ENCODE assay signal across 32 cellular contexts in genomic region chr6:150994026-150994425, GRCh38.
"Had no signal": no experiment of that assay in that cellular context is flagged by ENCODE, and none has a peak within 500 bp of the region (broad histone marks: within the 10 kb centered on the region; RNA-seq: fewer than 3 reads in every experiment).

No MANE protein-coding gene starts in this region.

- H3K4me3 ChIP-seq: adrenal gland, body of pancreas, colonic mucosa had no signal

- H3K27me3 Mint-ChIP-seq: activated CD4-positive, alpha-beta memory T cell treated with anti-CD3 and anti-CD28 coated beads for 36 hours; activated CD4-positive, alpha-beta T cell treated with anti-CD3 and anti-CD28 coated beads for 36 hours; activated CD4-positive, alpha-beta T cell treated with anti-CD3 and anti-CD28 coated beads, Interleukin-2, amount 10 ng/mL, durations not matched to agents 24 days and 14 days; activated CD8-positive, alpha-beta memory T cell treated with anti-CD3 and anti-CD28 coated beads, Interleukin-2, amount 10 ng/mL, durations not matched to agents 7 days and 5 days; activated naive CD4-positive, alpha-beta T cell treated with anti-CD3 and anti-CD28 coated beads, Interleukin-2, amount 50 U/mL, for 24 hours; activated naive CD8-positive, alpha-beta T cell treated with anti-CD3 and anti-CD28 coated beads for 36 hours; activated naive CD8-positive, alpha-beta T cell treated with anti-CD3 and anti-CD28 coated beads, Interleukin-2, amount 50 U/mL, for 24 hours; activated T-cell treated with anti-CD3 and anti-CD28 coated beads, Interleukin-2, amount 50 U/mL, for 24 hours; T-helper 17 cell had no signal

- FAIRE-seq: endometrium, frontal cortex had no signal

- H3K36me3 ChIP-seq: adrenal gland, colonic mucosa, WERI-Rb-1 had no signal

- DNase-seq: activated CD4-positive, alpha-beta memory T cell treated with anti-CD3 and anti-CD28 coated beads for 36 hours; activated CD4-positive, alpha-beta T cell treated with anti-CD3 and anti-CD28 coated beads for 36 hours; activated CD4-positive, alpha-beta T cell treated with anti-CD3 and anti-CD28 coated beads, Interleukin-2, amount 10 ng/mL, durations not matched to agents 24 days and 14 days; activated CD4-positive, CD25-positive, alpha-beta regulatory T cell; activated CD4-positive, CD25-positive, alpha-beta regulatory T cell treated with anti-CD3 and anti-CD28 coated beads, Interleukin-2, amount 50 U/mL, for 72 hours; activated CD8-positive, alpha-beta memory T cell treated with anti-CD3 and anti-CD28 coated beads, Interleukin-2, amount 10 ng/mL, durations not matched to agents 7 days and 5 days; activated CD8-positive, alpha-beta memory T cell treated with anti-CD3 and anti-CD28 coated beads, Interleukin-2, amount 50 U/mL, for 4 hours; activated CD8-positive, alpha-beta T cell treated with anti-CD3 and anti-CD28 coated beads, Interleukin-2, amount 10 ng/mL, durations not matched to agents 7 days and 5 days; activated effector memory CD4-positive, alpha-beta T cell treated with anti-CD3 and anti-CD28 coated beads, Interleukin-2, amount 50 U/mL, for 16 hours; activated naive CD4-positive, alpha-beta T cell treated with anti-CD3 and anti-CD28 coated beads for 36 hours; activated naive CD8-positive, alpha-beta T cell treated with anti-CD3 and anti-CD28 coated beads for 36 hours; activated naive CD8-positive, alpha-beta T cell treated with anti-CD3 and anti-CD28 coated beads, Interleukin-2, amount 50 U/mL, for 24 hours; activated T-cell treated with anti-CD3 and anti-CD28 coated beads, Interleukin-2, amount 50 U/mL, for 24 hours; adrenal gland; amygdala; aorta; body of pancreas; caudate nucleus; colonic mucosa; effector CD8-positive, alpha-beta T cell; foreskin fibroblast; head of caudate nucleus; T-helper 1 cell; T-helper 17 cell; T1000; WERI-Rb-1 had no signal

- ATAC-seq: activated CD4-positive, alpha-beta T cell treated with anti-CD3 and anti-CD28 coated beads for 36 hours; activated CD8-positive, alpha-beta memory T cell treated with anti-CD3 and anti-CD28 coated beads, Interleukin-2, amount 10 ng/mL, durations not matched to agents 7 days and 5 days; activated CD8-positive, alpha-beta T cell treated with anti-CD3 and anti-CD28 coated beads, Interleukin-2, amount 10 ng/mL, durations not matched to agents 7 days and 5 days; activated naive CD8-positive, alpha-beta T cell treated with anti-CD3 and anti-CD28 coated beads, Interleukin-2, amount 50 U/mL, for 24 hours; body of pancreas; esophagus mucosa; T-helper 17 cell had no signal

- H3K4me1 Mint-ChIP-seq: activated CD4-positive, alpha-beta T cell treated with anti-CD3 and anti-CD28 coated beads for 36 hours; activated naive CD4-positive, alpha-beta T cell treated with anti-CD3 and anti-CD28 coated beads, Interleukin-2, amount 50 U/mL, for 24 hours; activated naive CD8-positive, alpha-beta T cell treated with anti-CD3 and anti-CD28 coated beads for 36 hours; activated naive CD8-positive, alpha-beta T cell treated with anti-CD3 and anti-CD28 coated beads, Interleukin-2, amount 50 U/mL, for 24 hours; T-helper 17 cell had no signal

- H3K27ac ChIP-seq: adrenal gland, body of pancreas, colonic mucosa, WERI-Rb-1 had no signal

- H3K9me3 ChIP-seq: adrenal gland, body of pancreas, colonic mucosa had no signal

- H3K4me1 ChIP-seq: adrenal gland, body of pancreas, colonic mucosa had no signal

- H3K4me3 Mint-ChIP-seq: activated CD4-positive, alpha-beta memory T cell treated with anti-CD3 and anti-CD28 coated beads for 36 hours; activated CD4-positive, alpha-beta T cell treated with anti-CD3 and anti-CD28 coated beads for 36 hours; activated CD4-positive, alpha-beta T cell treated with anti-CD3 and anti-CD28 coated beads, Interleukin-2, amount 10 ng/mL, durations not matched to agents 24 days and 14 days; activated CD8-positive, alpha-beta memory T cell treated with anti-CD3 and anti-CD28 coated beads, Interleukin-2, amount 10 ng/mL, durations not matched to agents 7 days and 5 days; activated CD8-positive, alpha-beta T cell treated with anti-CD3 and anti-CD28 coated beads, Interleukin-2, amount 10 ng/mL, durations not matched to agents 7 days and 5 days; activated naive CD4-positive, alpha-beta T cell treated with anti-CD3 and anti-CD28 coated beads for 36 hours; activated naive CD4-positive, alpha-beta T cell treated with anti-CD3 and anti-CD28 coated beads, Interleukin-2, amount 50 U/mL, for 24 hours; activated naive CD8-positive, alpha-beta T cell treated with anti-CD3 and anti-CD28 coated beads for 36 hours; activated naive CD8-positive, alpha-beta T cell treated with anti-CD3 and anti-CD28 coated beads, Interleukin-2, amount 50 U/mL, for 24 hours; activated T-cell treated with anti-CD3 and anti-CD28 coated beads, Interleukin-2, amount 50 U/mL, for 24 hours; T-helper 17 cell; T-helper 2 cell treated with Interferon-gamma antibody and Interleukin-4, amounts not matched to agents 5 μg/mL and 100 μg/mL, for 36 hours had no signal

- H3K27ac Mint-ChIP-seq: activated CD4-positive, alpha-beta memory T cell treated with anti-CD3 and anti-CD28 coated beads for 36 hours; activated CD4-positive, alpha-beta T cell treated with anti-CD3 and anti-CD28 coated beads for 36 hours; activated CD4-positive, alpha-beta T cell treated with anti-CD3 and anti-CD28 coated beads, Interleukin-2, amount 10 ng/mL, durations not matched to agents 24 days and 14 days; activated CD8-positive, alpha-beta memory T cell treated with anti-CD3 and anti-CD28 coated beads, Interleukin-2, amount 10 ng/mL, durations not matched to agents 7 days and 5 days; activated CD8-positive, alpha-beta T cell treated with anti-CD3 and anti-CD28 coated beads, Interleukin-2, amount 10 ng/mL, durations not matched to agents 7 days and 5 days; activated naive CD4-positive, alpha-beta T cell treated with anti-CD3 and anti-CD28 coated beads for 36 hours; activated naive CD4-positive, alpha-beta T cell treated with anti-CD3 and anti-CD28 coated beads, Interleukin-2, amount 50 U/mL, for 24 hours; activated naive CD8-positive, alpha-beta T cell treated with anti-CD3 and anti-CD28 coated beads for 36 hours; activated naive CD8-positive, alpha-beta T cell treated with anti-CD3 and anti-CD28 coated beads, Interleukin-2, amount 50 U/mL, for 24 hours; activated T-cell treated with anti-CD3 and anti-CD28 coated beads, Interleukin-2, amount 50 U/mL, for 24 hours; activated T-helper 2 cell treated with anti-CD3 and anti-CD28 coated beads, Interferon-gamma antibody, Interleukin-2, Interleukin-4, amounts not matched to agents 10 μg/mL and 5 μg/mL and 100 μg/mL, durations not matched to agents 14 hours and 24 hours and 36 hours; T-helper 17 cell; T-helper 2 cell treated with Interferon-gamma antibody and Interleukin-4, amounts not matched to agents 5 μg/mL and 100 μg/mL, for 36 hours had no signal

- H3K9me3 Mint-ChIP-seq: activated naive CD4-positive, alpha-beta T cell treated with anti-CD3 and anti-CD28 coated beads, Interleukin-2, amount 50 U/mL, for 24 hours; activated naive CD8-positive, alpha-beta T cell treated with anti-CD3 and anti-CD28 coated beads for 36 hours; activated naive CD8-positive, alpha-beta T cell treated with anti-CD3 and anti-CD28 coated beads, Interleukin-2, amount 50 U/mL, for 24 hours; activated T-cell treated with anti-CD3 and anti-CD28 coated beads, Interleukin-2, amount 50 U/mL, for 24 hours; activated T-helper 2 cell treated with anti-CD3 and anti-CD28 coated beads, Interferon-gamma antibody, Interleukin-2, Interleukin-4, amounts not matched to agents 10 μg/mL and 5 μg/mL and 100 μg/mL, durations not matched to agents 14 hours and 24 hours and 36 hours had no signal

- H3K27me3 ChIP-seq: adrenal gland, body of pancreas, colonic mucosa had no signal
